11 cellular contexts compared by ENCODE assay signal in the genomic region with DNA sequence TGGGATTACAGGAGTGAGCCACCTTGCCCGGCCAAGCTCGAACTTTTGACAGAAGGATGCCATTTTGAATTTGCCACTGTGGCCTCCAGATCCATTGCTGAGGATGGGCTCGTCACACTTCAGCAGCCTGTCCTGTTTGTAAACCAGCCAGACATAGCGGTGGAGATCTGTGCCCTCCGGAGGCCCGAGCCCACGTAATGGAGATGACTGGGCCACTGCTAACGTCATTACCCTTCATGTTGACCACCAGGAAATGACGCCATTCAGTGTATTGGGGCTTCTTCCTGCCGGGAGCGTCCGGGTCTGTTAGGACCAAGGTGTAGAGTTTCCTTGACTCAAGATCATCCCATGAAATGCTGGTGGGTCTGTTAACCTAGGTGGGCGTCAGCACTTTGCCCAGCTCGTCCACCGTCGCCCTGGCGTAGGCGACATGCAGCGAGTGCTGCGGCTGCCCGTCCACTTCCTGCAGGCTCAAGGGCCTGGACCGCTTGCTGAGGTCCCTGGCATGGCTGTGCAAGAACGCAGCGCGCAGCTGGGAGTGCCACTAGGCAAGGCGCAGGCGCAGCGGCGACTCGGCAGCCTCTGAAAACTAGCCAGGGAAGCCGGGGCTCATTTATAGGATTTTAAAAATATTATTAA. TPM values are rescaled to one million over a fixed set of nuclear protein-coding genes. Genes with fewer than 3 reads are reported as not detected.
A peak's percentile ranks its signal among the peaks of the same experiment; 100 is the strongest.
DNase-seq lines count a peak whose midpoint lies in the region; ATAC-seq and TF ChIP-seq lines count a peak whose summit lies in the region.
"Had no signal": no experiment of that assay in that cellular context is flagged by ENCODE, and none has a peak within 500 bp of the region (broad histone marks: within the 10 kb centered on the region; RNA-seq: fewer than 3 reads in every experiment).

No MANE protein-coding gene starts in this region.

- DNase-seq in CD14-positive monocyte (ENCODE audit: low spot score) (peak; percentile 42), naive B cell (no peak), NCI-H1092 (lab: John Stamatoyannopoulos, UW) (no peak), sigmoid colon (no peak), RPMI8226 (no peak)
- DNase-seq: dermis blood vessel endothelial cell, glutamatergic neuron, NCI-H2081 had no signal

- H3K4me1 ChIP-seq in sigmoid colon = no peaks in the 10 kb centered on the region

- no peak for TF ChIP-seq POLR2A in sigmoid colon (IDR thresholded peaks at IDR 0.05)

- H3K4me1 Mint-ChIP-seq in CD14-positive monocyte (peaks cover 86% of the 10 kb centered on the region), naive B cell (peaks cover 62 to 87% (median 70%) of the 10 kb centered on the region in 3 donors)
- peaks cover 60% of the 10 kb centered on the region for H3K4me1 Mint-ChIP-seq in activated T-helper 17 cell treated with anti-CD3 and anti-CD28 coated beads, Interleukin-2, amount 50 U/mL, for 72 hours

- H3K36me3 Mint-ChIP-seq in CD14-positive monocyte = peaks cover 39 to 60% of the 10 kb centered on the region in 2 donors
- peaks cover 93% of the 10 kb centered on the region for H3K36me3 Mint-ChIP-seq in activated T-helper 17 cell treated with anti-CD3 and anti-CD28 coated beads, Interleukin-2, amount 50 U/mL, for 72 hours (ENCODE audit: low read depth)
- H3K36me3 Mint-ChIP-seq in naive B cell = peaks cover 10 to 15% of the 10 kb centered on the region in 2 donors

- H3K36me3 ChIP-seq in KOPT-K1 (ENCODE audit: insufficient read depth, low read length) (peaks cover 14% of the 10 kb centered on the region), sigmoid colon (no peaks in the 10 kb centered on the region)

- peak overlapping the region; percentile 93 to 99 (median 95) for H3K27ac Mint-ChIP-seq in CD14-positive monocyte
- peak overlapping the region; percentile 95 for H3K27ac Mint-ChIP-seq in activated T-helper 17 cell treated with anti-CD3 and anti-CD28 coated beads, Interleukin-2, amount 50 U/mL, for 72 hours
- H3K27ac Mint-ChIP-seq in naive B cell = peak overlapping the region; percentile 94 to 98 (median 96)

- no peak overlapping the region for H3K4me3 ChIP-seq in sigmoid colon

- H3K27ac ChIP-seq in KOPT-K1 (ENCODE audit: low read depth, low read length, poor library complexity, severe bottlenecking) (peak overlapping the region; percentile 91), sigmoid colon (no peak overlapping the region)

- H3K9me3 ChIP-seq in KOPT-K1 (ENCODE audit: insufficient read depth, low read length, poor library complexity, severe bottlenecking) = no peaks in the 10 kb centered on the region
- no peaks in the 10 kb centered on the region for H3K9me3 ChIP-seq in sigmoid colon

- no peak overlapping the region for H3K4me3 Mint-ChIP-seq in CD14-positive monocyte
- peak overlapping the region; percentile 80 for H3K4me3 Mint-ChIP-seq in activated T-helper 17 cell treated with anti-CD3 and anti-CD28 coated beads, Interleukin-2, amount 50 U/mL, for 72 hours
- H3K4me3 Mint-ChIP-seq in naive B cell = peak overlapping the region in 7 of 8 donors; percentile 49 to 88 (median 74)

- no peaks in the 10 kb centered on the region for H3K27me3 ChIP-seq in sigmoid colon

- ATAC-seq in activated T-helper 17 cell treated with anti-CD3 and anti-CD28 coated beads, Interleukin-2, amount 50 U/mL, for 72 hours (replicated peaks) = peak; percentile 55
- ATAC-seq in naive B cell (ENCODE audit: low read depth in 2 of 2) = no peak
- ATAC-seq in HG03457 (IDR thresholded peaks at IDR 0.05; ENCODE audit: unreplicated experiment) = no peak

- 91 to 92% methylated on average over 31 of the region's 31 CpGs for WGBS in sigmoid colon, 2 donors

- intact Hi-C loops in CD14-positive monocyte (cut with micrococcal nuclease) (loop anchor here (5.0 to 10.0 kb wide), 3 partner anchors 37 to 145 kb away; no protein-coding TSS in a partner anchor), sigmoid colon (cut with DNase I) (no loop called here)

- TF ChIP-seq EP300 in sigmoid colon (IDR thresholded peaks at IDR 0.05) = no peak

- no peak for TF ChIP-seq CTCF in CD14-positive monocyte (IDR thresholded peaks at IDR 0.05)
- TF ChIP-seq CTCF in sigmoid colon (IDR thresholded peaks at IDR 0.05) = no peak

- H3K27me3 Mint-ChIP-seq in CD14-positive monocyte (ENCODE audit: low read depth in 3 of 3) (no peaks in the 10 kb centered on the region), naive B cell (no peaks in the 10 kb centered on the region)
- no peaks in the 10 kb centered on the region for H3K27me3 Mint-ChIP-seq in activated T-helper 17 cell treated with anti-CD3 and anti-CD28 coated beads, Interleukin-2, amount 50 U/mL, for 72 hours

- peaks cover 0 to 3% (median 0%) of the 10 kb centered on the region in 7 donors for H3K9me3 Mint-ChIP-seq in CD14-positive monocyte
- H3K9me3 Mint-ChIP-seq in activated T-helper 17 cell treated with anti-CD3 and anti-CD28 coated beads, Interleukin-2, amount 50 U/mL, for 72 hours = no peaks in the 10 kb centered on the region
- H3K9me3 Mint-ChIP-seq in naive B cell = peaks cover 0 to 2% (median 0%) of the 10 kb centered on the region in 7 donors

RNA-seq across cellular contexts. Expression of a gene that starts 40.8 kb away (rescaled TPM):
- polyA plus RNA-seq in CD14-positive monocyte (100 to 1,000 TPM; 667 to 992 TPM), naive B cell (ENCODE audit: low read depth in 6 of 6) (1,000 to 10,000 TPM in 1 of 6 donors, 100 to 1,000 TPM in 5; 771 to 1,016 (median 851) TPM), sigmoid colon (10 to 100 TPM in 2 of 3 donors, 1 to 10 TPM in 1; 4.8 to 78.6 (median 16.4) TPM)
- total RNA-seq in activated T-helper 17 cell treated with anti-CD3 and anti-CD28 coated beads, Interleukin-2, amount 50 U/mL, for 72 hours = 100 to 1,000 TPM; 366 to 421 TPM
- 10 to 100 TPM; 11.6 to 18.6 (median 12.2) TPM for total RNA-seq in sigmoid colon
- total RNA-seq: dermis blood vessel endothelial cell had no signal

Comparison
In these comparisons a context has a peak if more than half of its experiments do, and no peak if none do; other contexts are left out.
1. H3K4me3 Mint-ChIP-seq: peak in activated T-helper 17 cell treated with anti-CD3 and anti-CD28 coated beads, Interleukin-2, amount 50 U/mL, for 72 hours (single experiment) and naive B cell (7 of 8); none in CD14-positive monocyte (0 of 2).
2. RNA of a gene that starts 40.8 kb away (polyA plus RNA-seq): 667 to 992 TPM in CD14-positive monocyte and 771 to 1,016 TPM in naive B cell; 4.8 to 78.6 TPM in sigmoid colon; every median in the first group is over 4 times any median in the second.
3. Peak in every context shown above with its lines, with median percentiles within 50 percentile points of each other: H3K27ac Mint-ChIP-seq.